In the genomic region with DNA sequence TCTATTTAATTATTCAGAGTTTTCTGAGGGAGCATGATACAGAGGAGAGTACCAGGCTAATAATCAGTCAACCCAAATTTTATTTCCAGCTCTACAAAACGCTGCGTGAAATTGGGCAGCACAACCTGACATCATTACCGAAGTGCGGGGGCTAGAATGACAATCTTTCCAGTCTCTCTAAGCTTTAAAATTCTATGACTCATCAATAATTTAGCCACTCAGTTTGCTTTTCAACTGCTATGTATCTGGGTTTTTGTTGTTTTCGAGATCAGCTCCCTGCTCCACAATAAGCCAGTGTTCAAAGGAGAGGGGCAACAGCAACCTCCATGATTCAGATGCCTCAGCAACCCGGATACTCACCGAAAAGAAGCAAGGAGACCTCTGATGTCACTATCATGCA, we compare ENCODE assay signal across 19 cellular contexts. TPM values are rescaled to one million over a fixed set of nuclear protein-coding genes. Genes with fewer than 3 reads are reported as not detected.
DNase-seq lines count a peak whose midpoint lies in the region; ATAC-seq and TF ChIP-seq lines count a peak whose summit lies in the region.
"Had no signal": no experiment of that assay in that cellular context is flagged by ENCODE, and none has a peak within 500 bp of the region (broad histone marks: within the 10 kb centered on the region; RNA-seq: fewer than 3 reads in every experiment).

No MANE protein-coding gene starts in this region.

- H3K4me3 ChIP-seq in right atrium auricular region (no peak overlapping the region), esophagus squamous epithelium (no peak overlapping the region), stomach (no peak overlapping the region)
- H3K4me3 ChIP-seq: adrenal gland, prostate gland had no signal

- H3K27me3 ChIP-seq in right atrium auricular region (no peaks in the 10 kb centered on the region), esophagus squamous epithelium (no peaks in the 10 kb centered on the region), stomach (no peaks in the 10 kb centered on the region)
- H3K27me3 ChIP-seq: adrenal gland, foreskin keratinocyte had no signal

- DNase-seq in right atrium auricular region (ENCODE audit: low spot score) (no peak), left cardiac atrium (no peak), esophagus squamous epithelium (lab: John Stamatoyannopoulos, UW) (no peak), putamen (ENCODE audit: low spot score) (peak; percentile 74), GM19238 (ENCODE audit: insufficient read length, low spot score) (no peak), stomach (no peak)
- DNase-seq: activated CD4-positive, CD25-positive, alpha-beta regulatory T cell treated with anti-CD3 and anti-CD28 coated beads, Interleukin-2, amount 50 U/mL, for 72 hours; activated T-cell treated with anti-CD3 and anti-CD28 coated beads, Interleukin-2, amount 50 U/mL, for 24 hours; adrenal gland; effector CD4-positive, alpha-beta T cell; foreskin keratinocyte; NCI-H1694 treated with DMSO at 0.1 percent for 48 hours; NCI-H526; stimulated activated CD4-positive, alpha-beta T cell treated with anti-CD3 and anti-CD28 coated beads, Interleukin-4, amount 100 ng/mL, for 1 hour had no signal

- no peak for TF ChIP-seq POLR2A in esophagus squamous epithelium (IDR thresholded peaks at IDR 0.05)
- TF ChIP-seq POLR2A in stomach (IDR thresholded peaks at IDR 0.05) = no peak

- no peak for ATAC-seq in left cardiac atrium
- no peak for ATAC-seq in HG03457 (IDR thresholded peaks at IDR 0.05; ENCODE audit: unreplicated experiment)
- ATAC-seq in HG03025 (IDR thresholded peaks at IDR 0.05; ENCODE audit: low FRiP score, unreplicated experiment) = no peak
- ATAC-seq: foreskin keratinocyte, HCT116, Panc1 had no signal

- WGBS in esophagus squamous epithelium, 2 donors = 82 to 89% methylated on average over 7 of the region's 7 CpGs
- 83 to 96% (median 92%) methylated on average over 7 of the region's 7 CpGs for WGBS in stomach, 5 donors

- TF ChIP-seq CTCF in right atrium auricular region (IDR thresholded peaks at IDR 0.05) (no peak), esophagus squamous epithelium (IDR thresholded peaks at IDR 0.05) (no peak), stomach (IDR thresholded peaks at IDR 0.05) (no peak)

- no peak for TF ChIP-seq EP300 in stomach (IDR thresholded peaks at IDR 0.05)

- no peaks in the 10 kb centered on the region for H3K36me3 ChIP-seq in right atrium auricular region
- no peaks in the 10 kb centered on the region for H3K36me3 ChIP-seq in esophagus squamous epithelium
- H3K36me3 ChIP-seq in stomach = no peaks in the 10 kb centered on the region
- H3K36me3 ChIP-seq: adrenal gland, prostate gland had no signal

- intact Hi-C loops in left cardiac atrium (cut with DNase I) = no loop called here
- intact Hi-C loops in esophagus squamous epithelium (cut with DNase I) = no loop called here
- intact Hi-C loops in stomach (cut with DNase I; ENCODE audit: low total_unique reads) = no loop called here

- peak overlapping the region; percentile 67 to 93 for H3K27ac ChIP-seq in right atrium auricular region
- peak overlapping the region in 3 of 4 donors; percentile 65 to 93 (median 67) for H3K27ac ChIP-seq in esophagus squamous epithelium
- H3K27ac ChIP-seq in stomach = peak overlapping the region in 2 of 5 donors; percentile 41 to 65
- H3K27ac ChIP-seq: foreskin keratinocyte, prostate gland had no signal

- H3K4me1 ChIP-seq in right atrium auricular region = peaks cover 0 to 80% of the 10 kb centered on the region in 2 donors
- peaks cover 0 to 49% (median 15%) of the 10 kb centered on the region in 3 donors for H3K4me1 ChIP-seq in esophagus squamous epithelium
- H3K4me1 ChIP-seq in stomach = peaks cover 0 to 73% (median 48%) of the 10 kb centered on the region in 4 donors
- H3K4me1 ChIP-seq: foreskin keratinocyte, prostate gland had no signal

- H3K9me3 ChIP-seq in right atrium auricular region (no peaks in the 10 kb centered on the region), esophagus squamous epithelium (no peaks in the 10 kb centered on the region), stomach (no peaks in the 10 kb centered on the region)
- H3K9me3 ChIP-seq: adrenal gland, prostate gland had no signal

RNA-seq across cellular contexts. Expression of a gene that starts 13.9 kb away (rescaled TPM):
- total RNA-seq in right atrium auricular region (100 to 1,000 TPM; 114 to 120 TPM), left cardiac atrium (100 to 1,000 TPM; 139 to 157 TPM), esophagus squamous epithelium (10 to 100 TPM; 37.0 to 69.6 (median 44.7) TPM), stomach (100 to 1,000 TPM in 1 of 5 donors, 10 to 100 TPM in 4; 35.3 to 481 (median 48.1) TPM)
- polyA plus RNA-seq in stomach = 10 to 100 TPM in 2 of 3 donors, 1 to 10 TPM in 1; 4.6 to 12.6 (median 10.5) TPM

RNA-seq across cellular contexts. Expression of a gene that starts 42.4 kb away (rescaled TPM):
- 10 to 100 TPM; 19.8 to 27.6 TPM for total RNA-seq in right atrium auricular region
- 10 to 100 TPM; 41.5 to 62.8 TPM for total RNA-seq in left cardiac atrium
- 10 to 100 TPM; 31.5 to 57.7 (median 46.8) TPM for total RNA-seq in esophagus squamous epithelium
- 10 to 100 TPM in 3 of 5 donors, 1 to 10 TPM in 2; 5.3 to 39.3 (median 11.3) TPM for total RNA-seq in stomach
- polyA plus RNA-seq in stomach = 10 to 100 TPM; 44.7 to 84.2 (median 50.6) TPM
